In genomic region chr9:134295746-134296250, GRCh38 we compare ENCODE assay signal across 17 cellular contexts. TPM values are rescaled to one million over a fixed set of nuclear protein-coding genes. Genes with fewer than 3 reads are reported as not detected.
DNase-seq lines count a peak whose midpoint lies in the region; ATAC-seq and TF ChIP-seq lines count a peak whose summit lies in the region.
"Had no signal": no experiment of that assay in that cellular context is flagged by ENCODE, and none has a peak within 500 bp of the region (broad histone marks: within the 10 kb centered on the region; RNA-seq: fewer than 3 reads in every experiment).

No MANE protein-coding gene starts in this region.

- H3K27ac ChIP-seq in right atrium auricular region (no peak overlapping the region), mammary epithelial cell (ENCODE audit: insufficient read depth, low read depth, low read length) (no peak overlapping the region)
- H3K27ac ChIP-seq: HL-60 had no signal

- DNase-seq in left cardiac atrium = peak; percentile 5
- no peak for DNase-seq in right atrium auricular region (ENCODE audit: low spot score)
- no peak for DNase-seq in endothelial cell (ENCODE audit: low spot score)
- DNase-seq in mucosa of descending colon = peak in 2 of 3 donors; percentile 10 to 20
- no peak for DNase-seq in mammary epithelial cell
- DNase-seq: CD8-positive, alpha-beta memory T cell; DMS53; Kasumi-1; MG63; NCI-H1048; NCI-H1436; NCI-H1930; NCI-H345; NCI-H524 treated with DMSO at 0.1 percent for 48 hours had no signal

- H2AFZ ChIP-seq in mammary epithelial cell (ENCODE audit: low read depth, low read length) = no peak overlapping the region

- TF ChIP-seq CTCF in right atrium auricular region (IDR thresholded peaks at IDR 0.05) (no peak), endothelial cell (IDR thresholded peaks at IDR 0.05; ENCODE audit: unreplicated experiment) (no peak), mucosa of descending colon (IDR thresholded peaks at IDR 0.05) (no peak), mammary epithelial cell (conservative IDR thresholded peaks at IDR 0.05 in 1 of 2, IDR thresholded peaks at IDR 0.05 in 1 of 2; ENCODE audit: extremely low read depth in 1 of 2, insufficient read depth in 1 of 2, low read depth in 1 of 2, low read length in 2 of 2) (no peak)

- no TSS peak for BruUV-seq in mammary epithelial cell (replicated peaks; lab: Mats Ljungman, UMichigan)

- no peak overlapping the region for H3K4me3 Mint-ChIP-seq in endothelial cell (ENCODE audit: unreplicated experiment)

- H3K27me3 ChIP-seq in right atrium auricular region (no peaks in the 10 kb centered on the region), mammary epithelial cell (ENCODE audit: insufficient read depth, low read length) (peaks cover 2% of the 10 kb centered on the region)
- H3K27me3 ChIP-seq: MG63 had no signal

- H3K36me3 ChIP-seq in right atrium auricular region (no peaks in the 10 kb centered on the region), mucosa of descending colon (ENCODE audit: low read depth) (no peaks in the 10 kb centered on the region), mammary epithelial cell (ENCODE audit: insufficient read depth, low read length) (no peaks in the 10 kb centered on the region)
- H3K36me3 ChIP-seq: MG63 had no signal

- no peaks in the 10 kb centered on the region for H3K36me3 Mint-ChIP-seq in endothelial cell (ENCODE audit: low read depth, unreplicated experiment)
- H3K36me3 Mint-ChIP-seq: CD8-positive, alpha-beta memory T cell had no signal

- no peaks in the 10 kb centered on the region for H3K4me1 Mint-ChIP-seq in endothelial cell (ENCODE audit: unreplicated experiment)

- dilution Hi-C loops in mammary epithelial cell (cut with HindIII; ENCODE audit: low sequenced_read_pairs) = no loop called here

- ATAC-seq in left cardiac atrium (no peak), mucosa of descending colon (no peak), GM18861 (IDR thresholded peaks at IDR 0.05; ENCODE audit: unreplicated experiment) (no peak), GM21528 (IDR thresholded peaks at IDR 0.05; ENCODE audit: low FRiP score, unreplicated experiment) (no peak)

- peak overlapping the region; percentile 53 for H3K27ac Mint-ChIP-seq in endothelial cell (ENCODE audit: unreplicated experiment)

- H3K79me2 ChIP-seq in mammary epithelial cell (ENCODE audit: insufficient read depth, low read length) = no peaks in the 10 kb centered on the region

- CTCF ChIA-PET in mammary epithelial cell (lab: Charles Lee; ENCODE audit: low non-redundant PET) = interaction anchor here (0.7 kb wide), 1 partner anchor 70 kb away, joined by 7 read pairs; no protein-coding TSS in a partner anchor

- H3K9me3 Mint-ChIP-seq in endothelial cell (ENCODE audit: unreplicated experiment) = no peaks in the 10 kb centered on the region
- H3K9me3 Mint-ChIP-seq: CD8-positive, alpha-beta memory T cell had no signal

- intact Hi-C loops in left cardiac atrium (cut with DNase I) = no loop called here
- intact Hi-C loops in mucosa of descending colon (cut with DNase I, micrococcal nuclease) = no loop called here
- intact Hi-C loops in mammary epithelial cell (cut with micrococcal nuclease) = no loop called here

- H3K4me3 ChIP-seq in right atrium auricular region = no peak overlapping the region
- H3K4me3 ChIP-seq in mucosa of descending colon = no peak overlapping the region
- H3K4me3 ChIP-seq in mammary epithelial cell (replicated peaks in 1 of 3; ENCODE audit: insufficient read depth in 1 of 3, low read depth in 2 of 3, low read length in 3 of 3) = no peak overlapping the region
- H3K4me3 ChIP-seq: MG63 had no signal

- H4K20me1 ChIP-seq in mammary epithelial cell (ENCODE audit: insufficient read depth, low read length) = no peaks in the 10 kb centered on the region

- in situ Hi-C loops in mammary epithelial cell (cut with MboI; ENCODE audit: low sequenced_read_pairs in 2 of 2) = no loop called here

- no peak overlapping the region for H3K9ac ChIP-seq in mammary epithelial cell (ENCODE audit: insufficient read depth, low read length)

- peaks cover 8% of the 10 kb centered on the region for H3K27me3 Mint-ChIP-seq in endothelial cell (ENCODE audit: unreplicated experiment)

- no peak overlapping the region for H3K4me2 ChIP-seq in mammary epithelial cell (ENCODE audit: insufficient read depth, low read depth, low read length)

- H3K9me3 ChIP-seq in right atrium auricular region = no peaks in the 10 kb centered on the region
- H3K9me3 ChIP-seq in mucosa of descending colon = no peaks in the 10 kb centered on the region
- no peaks in the 10 kb centered on the region for H3K9me3 ChIP-seq in mammary epithelial cell (replicated peaks; ENCODE audit: insufficient read depth, low read length)
- H3K9me3 ChIP-seq: MG63 had no signal

- H3K4me1 ChIP-seq in right atrium auricular region (peaks cover 0 to 13% of the 10 kb centered on the region in 2 donors), mucosa of descending colon (ENCODE audit: low read depth) (no peaks in the 10 kb centered on the region), mammary epithelial cell (ENCODE audit: insufficient read depth, low read length) (no peaks in the 10 kb centered on the region)

- WGBS in mammary epithelial cell (ENCODE audit: low coverage, missing lambda C conversion rate) = 91% methylated on average over 11 of the region's 12 CpGs

RNA-seq across cellular contexts. Expression of gene RXRA, which starts 30.5 kb away (rescaled TPM):
- 10 to 100 TPM; 41.6 to 67.7 TPM for total RNA-seq in left cardiac atrium
- 10 to 100 TPM; 34.5 to 50.8 TPM for total RNA-seq in right atrium auricular region
- 83.3 TPM for total RNA-seq in endothelial cell (ENCODE audit: unreplicated experiment)
- total RNA-seq in mucosa of descending colon = 100 to 1,000 TPM in 1 of 3 donors, 10 to 100 TPM in 2; 75.2 to 101 (median 85.3) TPM
- 10 to 100 TPM; 31.0 to 39.2 TPM for total RNA-seq in mammary epithelial cell
- 25.2 TPM for polyA plus RNA-seq in mammary epithelial cell
- polyA minus RNA-seq in mammary epithelial cell = 28.5 TPM

Comparison
In these comparisons a context has a peak if more than half of its experiments do, and no peak if none do; other contexts are left out.
1. DNase-seq: peak in left cardiac atrium (single experiment) and mucosa of descending colon (2 of 3); none in right atrium auricular region (single experiment), endothelial cell (single experiment) and mammary epithelial cell (single experiment).